In genomic region chr2:223696719-223697118, GRCh38 we compare ENCODE assay signal across 13 cellular contexts.
DNase-seq lines count a peak whose midpoint lies in the region; ATAC-seq and TF ChIP-seq lines count a peak whose summit lies in the region.
"Had no signal": no experiment of that assay in that cellular context is flagged by ENCODE, and none has a peak within 500 bp of the region (broad histone marks: within the 10 kb centered on the region; RNA-seq: fewer than 3 reads in every experiment).

No MANE protein-coding gene starts in this region.

- no peaks in the 10 kb centered on the region for H3K36me3 ChIP-seq in ACC112 (ENCODE audit: insufficient read depth, low read length)
- no peaks in the 10 kb centered on the region for H3K36me3 ChIP-seq in colonic mucosa

- no peaks in the 10 kb centered on the region for H3K79me2 ChIP-seq in ACC112 (ENCODE audit: control insufficient read depth, insufficient read depth, low read length, unreplicated experiment)

- H3K9me3 ChIP-seq in colonic mucosa, result no peaks in the 10 kb centered on the region

- peak; percentile 84 for DNase-seq in LHCN-M2 (ENCODE audit: low read depth)
- peak; percentile 64 to 81 for DNase-seq in SHP77 (lab: John Stamatoyannopoulos, UW)
- peak; percentile 92 to 96 for DNase-seq in foreskin keratinocyte
- no peak for DNase-seq in activated effector memory CD4-positive, alpha-beta T cell treated with Interleukin-2 at 50 U/mL for 16 hours
- no peak for DNase-seq in colonic mucosa
- no peak for DNase-seq in midbrain (lab: John Stamatoyannopoulos, UW)
- DNase-seq: activated CD4-positive, alpha-beta T cell treated with anti-CD3 and anti-CD28 coated beads for 4 hours; activated gamma-delta T cell treated with Interleukin-2 at 50 U/mL for 16 hours; NCI-H1105; SIG-M5 had no signal

- H3K9ac ChIP-seq in colonic mucosa (ENCODE audit: low read depth in 2 of 2, low read length in 2 of 2), result no peak overlapping the region

- intact Hi-C loops in colonic mucosa (cut with DNase I), result no loop called here

- H2AFZ ChIP-seq in ACC112 (ENCODE audit: low read length, unreplicated experiment), result peak overlapping the region; percentile 28

- H3K4me1 ChIP-seq in ACC112 (ENCODE audit: control insufficient read depth, insufficient read depth, low read length, unreplicated experiment) (peaks cover 39% of the 10 kb centered on the region), foreskin keratinocyte (peaks cover 41% of the 10 kb centered on the region), colonic mucosa (no peaks in the 10 kb centered on the region)

- ATAC-seq in foreskin keratinocyte, result peak; percentile 87
- no peak for ATAC-seq in HG03045 (IDR thresholded peaks at IDR 0.05; ENCODE audit: unreplicated experiment)

- H3K27ac ChIP-seq in ACC112 (ENCODE audit: low read depth, low read length) (peak overlapping the region; percentile 75), foreskin keratinocyte (peak overlapping the region; percentile 91), colonic mucosa (no peak overlapping the region)

- TF ChIP-seq CTCF in foreskin keratinocyte (conservative IDR thresholded peaks at IDR 0.05) (no peak), colonic mucosa (IDR thresholded peaks at IDR 0.05) (no peak)

- no peak overlapping the region for H3K4me3 ChIP-seq in ACC112 (ENCODE audit: low read depth, low read length)
- no peak overlapping the region for H3K4me3 ChIP-seq in colonic mucosa
- H3K4me3 ChIP-seq: skin epidermis had no signal

- H3K27me3 ChIP-seq in ACC112 (ENCODE audit: insufficient read depth, low read length), result no peaks in the 10 kb centered on the region
- no peaks in the 10 kb centered on the region for H3K27me3 ChIP-seq in foreskin keratinocyte
- H3K27me3 ChIP-seq in colonic mucosa, result no peaks in the 10 kb centered on the region

Comparison
In these comparisons a context has a peak if more than half of its experiments do, and no peak if none do; other contexts are left out.
1. DNase-seq: peak in LHCN-M2 (single experiment), SHP77 (2 of 2) and foreskin keratinocyte (2 of 2); none in activated effector memory CD4-positive, alpha-beta T cell treated with Interleukin-2 at 50 U/mL for 16 hours (single experiment), colonic mucosa (single experiment) and midbrain (single experiment).